8 cellular contexts compared by ENCODE assay signal in genomic region chr2:84516234-84516986, GRCh38. TPM values are rescaled to one million over a fixed set of nuclear protein-coding genes. Genes with fewer than 3 reads are reported as not detected.
DNase-seq lines count a peak whose midpoint lies in the region; ATAC-seq and TF ChIP-seq lines count a peak whose summit lies in the region.

DNAH6 (plus strand) TSS chr2:84516498; CDS start chr2:84517827, 1,329 bp downstream.

- ATAC-seq in GM19468 (IDR thresholded peaks at IDR 0.05; ENCODE audit: extremely low read depth, unreplicated experiment) (peak; percentile 96), mucosa of descending colon (peak; percentile 100)
- ATAC-seq in activated T-cell treated with anti-CD3 and anti-CD28 coated beads, Interleukin-2, amount 50 U/mL, for 4 hours: peak; percentile 100

- DNase-seq in CD1c-positive myeloid dendritic cell (ENCODE audit: extremely low spot score): peak; percentile 95
- DNase-seq in HK-2 (ENCODE audit: unreplicated experiment): peak; percentile 76
- peak; percentile 97 for DNase-seq in NOMO-1 treated with DMSO at 0.1 percent for 48 hours (lab: John Stamatoyannopoulos, UW; ENCODE audit: unreplicated experiment)
- DNase-seq in activated T-cell treated with anti-CD3 and anti-CD28 coated beads, Interleukin-2, amount 50 U/mL, for 4 hours: peak; percentile 75
- DNase-seq in mucosa of descending colon: peak; percentile 90 to 93 (median 93)
- peak; percentile 63 to 73 for DNase-seq in stimulated activated CD8-positive, alpha-beta memory T cell treated with anti-CD3 and anti-CD28 coated beads, Interleukin-2, amount 100 ng/mL, for 1 hour (ENCODE audit: low read depth in 2 of 2)

- H3K9me3 ChIP-seq in esophagus (ENCODE audit: control insufficient read depth in 2 of 2, insufficient read depth in 1 of 2, low read depth in 1 of 2, low read length in 1 of 2): no peaks in the 10 kb centered on the region
- H3K9me3 ChIP-seq in mucosa of descending colon: no peaks in the 10 kb centered on the region

- no peak for TF ChIP-seq CTCF in mucosa of descending colon (IDR thresholded peaks at IDR 0.05)

- H3K27ac ChIP-seq in esophagus (ENCODE audit: low read depth in 2 of 2, low read length in 1 of 2): no peak within 1 kb of the TSS

- peaks cover 0 to 2% of the 10 kb centered on the region in 2 donors for H3K4me1 ChIP-seq in esophagus (ENCODE audit: control insufficient read depth in 2 of 2, insufficient read depth in 2 of 2, low read length in 1 of 2)
- no peaks in the 10 kb centered on the region for H3K4me1 ChIP-seq in mucosa of descending colon (ENCODE audit: low read depth)

- peaks cover 5% of the 10 kb centered on the region for H3K27me3 Mint-ChIP-seq in activated T-cell treated with anti-CD3 and anti-CD28 coated beads, Interleukin-2, amount 50 U/mL, for 4 hours (ENCODE audit: low read depth)

- peak within 1 kb of the TSS; percentile 86 for H3K4me3 Mint-ChIP-seq in activated T-cell treated with anti-CD3 and anti-CD28 coated beads, Interleukin-2, amount 50 U/mL, for 4 hours

- intact Hi-C loops in mucosa of descending colon (cut with DNase I, micrococcal nuclease): no loop called here

- 7 to 9% methylated on average over 31 of the region's 31 CpGs for WGBS in esophagus, 2 donors

- H3K4me3 ChIP-seq in esophagus (ENCODE audit: low read depth in 1 of 2, low read length in 2 of 2): peak within 1 kb of the TSS; percentile 24 to 56
- H3K4me3 ChIP-seq in mucosa of descending colon: no peak within 1 kb of the TSS

- H3K36me3 Mint-ChIP-seq in activated T-cell treated with anti-CD3 and anti-CD28 coated beads, Interleukin-2, amount 50 U/mL, for 4 hours (ENCODE audit: insufficient read depth): no peaks in the 10 kb centered on the region

- H3K27me3 ChIP-seq in esophagus (ENCODE audit: control insufficient read depth in 1 of 2, insufficient read depth in 2 of 2, low read length in 2 of 2): no peaks in the 10 kb centered on the region

- H3K36me3 ChIP-seq in esophagus (ENCODE audit: control insufficient read depth in 2 of 2, insufficient read depth in 2 of 2, low read length in 1 of 2): no peaks in the 10 kb centered on the region
- no peaks in the 10 kb centered on the region for H3K36me3 ChIP-seq in mucosa of descending colon (ENCODE audit: low read depth)

- peaks cover 9% of the 10 kb centered on the region for H3K9me3 Mint-ChIP-seq in activated T-cell treated with anti-CD3 and anti-CD28 coated beads, Interleukin-2, amount 50 U/mL, for 4 hours

- peaks cover 24% of the 10 kb centered on the region for H3K4me1 Mint-ChIP-seq in activated T-cell treated with anti-CD3 and anti-CD28 coated beads, Interleukin-2, amount 50 U/mL, for 4 hours (ENCODE audit: low read depth)

RNA-seq across cellular contexts. Expression of gene DNAH6, which starts in this region (rescaled TPM):
- total RNA-seq in activated T-cell treated with anti-CD3 and anti-CD28 coated beads, Interleukin-2, amount 50 U/mL, for 4 hours: under 1 TPM; 0.03 to 0.19 (median 0.11) TPM
- polyA plus RNA-seq in esophagus: under 1 TPM; 0.06 to 0.10 TPM
- total RNA-seq in mucosa of descending colon: 1 to 10 TPM; 1.2 to 1.3 (median 1.3) TPM

Comparison
In these comparisons a context has a peak if more than half of its experiments do, and no peak if none do; other contexts are left out.
1. Peak in DNase-seq and ATAC-seq in activated T-cell treated with anti-CD3 and anti-CD28 coated beads, Interleukin-2, amount 50 U/mL, for 4 hours; RNA of the gene not detected or under 1 TPM.